ENCODE assay signal across 18 cellular contexts in the genomic region with DNA sequence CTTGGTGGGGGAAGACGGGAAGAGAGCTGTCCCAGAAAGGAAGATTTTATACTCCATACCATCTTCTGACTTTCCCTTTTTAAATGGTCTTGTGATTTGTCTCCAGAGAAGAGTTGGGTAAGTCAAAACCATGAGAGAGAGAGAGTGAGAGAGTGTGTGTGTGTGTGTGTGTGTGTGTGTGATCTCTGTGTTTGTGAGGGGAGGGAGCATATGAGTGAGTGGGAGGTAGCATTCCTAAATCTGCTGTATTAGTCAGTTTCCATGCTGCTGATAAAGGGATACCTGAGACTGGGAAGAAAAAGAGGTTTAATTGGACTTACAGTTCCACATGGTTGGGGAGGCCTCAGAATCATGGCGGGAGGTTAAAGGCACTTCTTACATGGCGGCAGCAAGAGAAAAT.
"Had no signal": no experiment of that assay in that cellular context is flagged by ENCODE, and none has a peak within 500 bp of the region (broad histone marks: within the 10 kb centered on the region; RNA-seq: fewer than 3 reads in every experiment).

No MANE protein-coding gene starts in this region.

- DNase-seq: activated CD4-positive, alpha-beta T cell treated with anti-CD3 and anti-CD28 coated beads, Interleukin-2, amount 50 U/mL, for 1 hour; activated CD4-positive, CD25-positive, alpha-beta regulatory T cell treated with anti-CD3 and anti-CD28 coated beads, Interleukin-2, amount 50 U/mL, for 72 hours; activated CD8-positive, alpha-beta memory T cell treated with anti-CD3 and anti-CD28 coated beads for 24 hours; activated CD8-positive, alpha-beta memory T cell treated with anti-CD3 and anti-CD28 coated beads, Interleukin-2, amount 50 U/mL, for 48 hours; activated effector memory CD4-positive, alpha-beta T cell treated with Interleukin-2 at 50 U/mL for 16 hours; activated naive CD4-positive, alpha-beta T cell treated with anti-CD3 and anti-CD28 coated beads, Interleukin-2, amount 10 ng/mL, durations not matched to agents 7 days and 5 days; activated T-cell treated with anti-CD3 and anti-CD28 coated beads, Interleukin-2, amount 50 U/mL, for 48 hours; dorsolateral prefrontal cortex; endodermal cell; hypothalamus; right lobe of liver; stimulated activated CD4-positive, alpha-beta T cell treated with anti-CD3 and anti-CD28 coated beads, Interleukin-4, amount 100 ng/mL, for 24 hours; stomach; upper lobe of right lung had no signal

- H3K27ac ChIP-seq: cardiac muscle cell, dorsolateral prefrontal cortex, right lobe of liver, stomach, thoracic aorta, upper lobe of right lung, VCaP had no signal

- ATAC-seq: left lobe of liver, right lobe of liver, upper lobe of right lung had no signal

- H3K9me3 ChIP-seq: right lobe of liver, thoracic aorta, upper lobe of right lung had no signal

- H3K36me3 ChIP-seq: cardiac muscle cell, right lobe of liver, stomach, thoracic aorta, upper lobe of right lung had no signal

- H3K4me3 ChIP-seq: cardiac muscle cell, dorsolateral prefrontal cortex, right lobe of liver, stomach, thoracic aorta, upper lobe of right lung had no signal

- H3K27me3 ChIP-seq: cardiac muscle cell, right lobe of liver, stomach, upper lobe of right lung had no signal

- H3K4me1 ChIP-seq: right lobe of liver, stomach, upper lobe of right lung had no signal
